In genomic region chr6:20173833-20174796, GRCh38 we compare ENCODE assay signal across 11 cellular contexts. TPM values are rescaled to one million over a fixed set of nuclear protein-coding genes. Genes with fewer than 3 reads are reported as not detected.
DNase-seq lines count a peak whose midpoint lies in the region; ATAC-seq, FAIRE-seq and TF ChIP-seq lines count a peak whose summit lies in the region.
"Had no signal": no experiment of that assay in that cellular context is flagged by ENCODE, and none has a peak within 500 bp of the region (broad histone marks: within the 10 kb centered on the region; RNA-seq: fewer than 3 reads in every experiment).

No MANE protein-coding gene starts in this region.

- no peaks in the 10 kb centered on the region for H3K27me3 ChIP-seq in PC-3 (ENCODE audit: low read length)

- H3K27ac Mint-ChIP-seq in activated CD4-positive, alpha-beta T cell treated with anti-CD3 and anti-CD28 coated beads, Interleukin-2, amount 10 ng/mL, durations not matched to agents 24 days and 14 days = peak overlapping the region; percentile 46
- H3K27ac Mint-ChIP-seq in naive thymus-derived CD8-positive, alpha-beta T cell = peak overlapping the region in 6 of 10 donors; percentile 4 to 84 (median 52)

- H3K4me3 Mint-ChIP-seq in activated CD4-positive, alpha-beta T cell treated with anti-CD3 and anti-CD28 coated beads, Interleukin-2, amount 10 ng/mL, durations not matched to agents 24 days and 14 days = peak overlapping the region; percentile 59
- H3K4me3 Mint-ChIP-seq in naive thymus-derived CD8-positive, alpha-beta T cell = peak overlapping the region in 9 of 10 donors; percentile 2 to 74 (median 39)

- H3K4me1 ChIP-seq in PC-3 (ENCODE audit: insufficient read depth, low read length) = 0 out of 2 replicates have a peak, but pooled peaks cover 3% of the 10 kb centered on the region

- peaks cover 7% of the 10 kb centered on the region for H3K36me3 Mint-ChIP-seq in activated CD4-positive, alpha-beta T cell treated with anti-CD3 and anti-CD28 coated beads, Interleukin-2, amount 10 ng/mL, durations not matched to agents 24 days and 14 days (ENCODE audit: low read depth)
- H3K36me3 Mint-ChIP-seq in naive thymus-derived CD8-positive, alpha-beta T cell = peaks cover 0 to 2% (median 0%) of the 10 kb centered on the region in 3 donors

- no peak for TF ChIP-seq CTCF in PC-3 (conservative IDR thresholded peaks at IDR 0.05; ENCODE audit: low read depth, low read length)

- H2AFZ ChIP-seq in PC-3 (ENCODE audit: low read length) = no peak overlapping the region

- no peak overlapping the region for H3K27ac ChIP-seq in PC-3 (ENCODE audit: low read length)

- H3K4me3 ChIP-seq in PC-3 (ENCODE audit: low read length) = no peak overlapping the region
- H3K4me3 ChIP-seq: lung had no signal

- no peaks in the 10 kb centered on the region for H3F3A ChIP-seq in PC-3 (ENCODE audit: low read length, unreplicated experiment)

- no peak overlapping the region for H3K4me2 ChIP-seq in PC-3 (ENCODE audit: low read length)

- no peak for DNase-seq in activated CD4-positive, alpha-beta T cell treated with anti-CD3 and anti-CD28 coated beads, Interleukin-2, amount 10 ng/mL, durations not matched to agents 24 days and 14 days
- DNase-seq in activated CD4-positive, alpha-beta T cell treated with anti-CD3 and anti-CD28 coated beads for 4 hours = no peak
- DNase-seq in PC-3 = peak; percentile 52
- DNase-seq in naive thymus-derived CD8-positive, alpha-beta T cell = peak in 2 of 10 donors; percentile 3 to 8
- DNase-seq in NCI-H1694 treated with DMSO at 0.1 percent for 48 hours (lab: John Stamatoyannopoulos, UW) = no peak
- no peak for DNase-seq in urothelium cell line (ENCODE audit: low spot score)
- no peak for DNase-seq in stimulated activated CD8-positive, alpha-beta memory T cell treated with anti-CD3 and anti-CD28 coated beads, Interleukin-4, amount 100 ng/mL, for 48 hours
- DNase-seq: effector CD8-positive, alpha-beta T cell; NCI-H2081 had no signal

- POLR2A ChIA-PET in PC-3 (lab: Charles Lee; ENCODE audit: unreplicated experiment) = no interaction called here
- POLR2A ChIA-PET in naive thymus-derived CD8-positive, alpha-beta T cell (lab: Charles Lee) = no interaction called here

- BruUV-seq in PC-3 (replicated peaks; lab: Mats Ljungman, UMichigan) = no TSS peak

- H3K9me2 ChIP-seq in PC-3 (replicated peaks; ENCODE audit: low read length) = no peaks in the 10 kb centered on the region

- no peaks in the 10 kb centered on the region for H3K27me3 Mint-ChIP-seq in activated CD4-positive, alpha-beta T cell treated with anti-CD3 and anti-CD28 coated beads, Interleukin-2, amount 10 ng/mL, durations not matched to agents 24 days and 14 days
- peaks cover 0 to 3% (median 0%) of the 10 kb centered on the region in 5 donors for H3K27me3 Mint-ChIP-seq in naive thymus-derived CD8-positive, alpha-beta T cell

- H3K79me2 ChIP-seq in PC-3 (ENCODE audit: low read length) = no peaks in the 10 kb centered on the region

- no peak overlapping the region for H3K9ac ChIP-seq in PC-3 (ENCODE audit: low read length)

- peak; percentile 85 for ATAC-seq in HG02938 (IDR thresholded peaks at IDR 0.05; ENCODE audit: unreplicated experiment)
- ATAC-seq in PC-3 = peak; percentile 35
- peak in 1 of 2 donors; percentile 50 for ATAC-seq in naive thymus-derived CD8-positive, alpha-beta T cell

- H4K20me1 ChIP-seq in PC-3 (ENCODE audit: low read length) = no peaks in the 10 kb centered on the region

- H3K4me1 Mint-ChIP-seq in activated CD4-positive, alpha-beta T cell treated with anti-CD3 and anti-CD28 coated beads, Interleukin-2, amount 10 ng/mL, durations not matched to agents 24 days and 14 days = peaks cover 27% of the 10 kb centered on the region
- H3K4me1 Mint-ChIP-seq in naive thymus-derived CD8-positive, alpha-beta T cell = peaks cover 9 to 30% (median 19%) of the 10 kb centered on the region in 4 donors

- no peaks in the 10 kb centered on the region for H3K9me3 ChIP-seq in PC-3 (ENCODE audit: low read length)

- H3K9me3 Mint-ChIP-seq in activated CD4-positive, alpha-beta T cell treated with anti-CD3 and anti-CD28 coated beads, Interleukin-2, amount 10 ng/mL, durations not matched to agents 24 days and 14 days = peaks cover 4% of the 10 kb centered on the region
- H3K9me3 Mint-ChIP-seq in naive thymus-derived CD8-positive, alpha-beta T cell = no peaks in the 10 kb centered on the region

- no peak for FAIRE-seq in urothelium cell line (lab: Jason Lieb, UNC)

- H3K36me3 ChIP-seq in PC-3 (ENCODE audit: low read depth, low read length) = no peaks in the 10 kb centered on the region

- CTCF ChIA-PET in PC-3 (lab: Charles Lee) = no interaction called here

- intact Hi-C loops in activated CD4-positive, alpha-beta T cell treated with anti-CD3 and anti-CD28 coated beads, Interleukin-2, amount 10 ng/mL, durations not matched to agents 24 days and 14 days (cut with micrococcal nuclease) = loop anchor here (2.0 kb wide), 1 partner anchor 39 kb away; the partner anchor contains the start of gene MBOAT1
- intact Hi-C loops in PC-3 (cut with micrococcal nuclease) = no loop called here

RNA-seq across cellular contexts. Expression of gene MBOAT1, which starts 38.2 kb away (rescaled TPM):
- total RNA-seq in activated CD4-positive, alpha-beta T cell treated with anti-CD3 and anti-CD28 coated beads, Interleukin-2, amount 10 ng/mL, durations not matched to agents 24 days and 14 days = 11.8 and 12.8 TPM in 2 replicates
- 8.4 and 10.3 TPM in 2 replicates for total RNA-seq in PC-3 (2014; rRNA removed)
- 1 to 10 TPM; 3.0 to 3.5 TPM for total RNA-seq in naive thymus-derived CD8-positive, alpha-beta T cell
- polyA plus RNA-seq in naive thymus-derived CD8-positive, alpha-beta T cell = under 1 TPM; 0.14 to 0.60 (median 0.27) TPM
